8 cellular contexts compared by ENCODE assay signal in the genomic region with DNA sequence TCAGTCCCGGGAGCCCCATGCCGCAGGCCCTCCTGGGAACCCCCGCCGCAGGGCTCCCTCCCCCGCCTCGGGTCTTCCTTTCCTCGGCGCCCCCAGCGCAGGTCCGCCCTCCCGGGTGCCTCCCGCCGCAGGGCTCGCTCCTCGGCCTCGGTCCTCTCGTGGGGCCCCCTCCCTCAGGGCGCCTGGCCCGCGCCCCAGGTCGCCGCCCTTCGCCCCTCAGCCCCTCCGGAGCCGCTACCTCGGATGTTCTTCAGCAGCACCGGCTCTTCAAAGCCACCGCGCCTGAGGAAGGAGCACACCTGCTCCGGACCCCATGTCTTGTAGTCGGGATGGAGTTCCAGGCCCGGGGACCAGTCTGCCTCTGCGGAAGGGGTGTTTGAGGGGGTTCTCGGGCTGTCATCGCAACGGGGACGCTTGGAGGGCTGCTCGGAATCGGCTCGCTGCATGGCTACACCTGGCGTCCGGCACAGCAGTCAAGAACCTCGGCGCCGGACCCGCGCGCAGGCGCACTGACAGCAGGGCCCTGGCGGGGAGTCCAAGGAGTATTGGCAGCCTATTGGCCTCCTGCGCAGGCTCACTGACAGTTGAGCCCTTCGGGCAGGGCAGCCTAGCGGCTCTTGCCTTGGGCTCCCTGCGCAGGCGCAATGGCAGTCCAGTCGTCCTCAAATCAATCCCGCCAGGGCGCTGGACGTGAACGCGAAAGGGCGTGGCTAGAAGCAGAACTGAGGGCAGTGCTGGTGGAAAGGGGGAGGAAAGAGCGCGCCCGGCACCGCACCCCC. TPM values are rescaled to one million over a fixed set of nuclear protein-coding genes. Genes with fewer than 3 reads are reported as not detected.
DNase-seq lines count a peak whose midpoint lies in the region; ATAC-seq and TF ChIP-seq lines count a peak whose summit lies in the region.

Gene SAMHD1 (minus strand): TSS at position 511 of the 779 bp plus-strand sequence. CDS start 65 bp downstream, at position 446.

- H3K9me3 ChIP-seq in osteoblast (ENCODE audit: low read depth, low read length): no peaks in the 10 kb centered on the region
- no peaks in the 10 kb centered on the region for H3K9me3 ChIP-seq in thoracic aorta

- TF ChIP-seq CTCF in GM06990 (IDR thresholded peaks at IDR 0.05; ENCODE audit: insufficient read depth, low read length, poor library complexity, severe bottlenecking) (no peak), HFFc6 (IDR thresholded peaks at IDR 0.05) (no peak), osteoblast (IDR thresholded peaks at IDR 0.05; ENCODE audit: extremely low read depth, low read depth, low read length) (no peak), thoracic aorta (IDR thresholded peaks at IDR 0.05) (no peak)

- H3K27ac Mint-ChIP-seq in HFFc6: peak within 1 kb of the TSS; percentile 83
- peak within 1 kb of the TSS; percentile 94 to 98 for H3K27ac Mint-ChIP-seq in activated naive CD4-positive, alpha-beta T cell treated with anti-CD3 and anti-CD28 coated beads, Interleukin-2, amount 50 U/mL, for 72 hours

- peaks cover 7% of the 10 kb centered on the region for H3K79me2 ChIP-seq in osteoblast (ENCODE audit: insufficient read depth, low read length)

- H3K4me1 Mint-ChIP-seq in HFFc6 (ENCODE audit: low read depth): peaks cover 26% of the 10 kb centered on the region

- peak within 1 kb of the TSS; percentile 98 for H3K4me3 Mint-ChIP-seq in HFFc6

- peak within 1 kb of the TSS; percentile 89 for H3K4me2 ChIP-seq in osteoblast (ENCODE audit: insufficient read depth, low read length)

- H4K20me1 ChIP-seq in osteoblast (ENCODE audit: insufficient read depth, low read length): no peaks in the 10 kb centered on the region

- H3K27ac ChIP-seq in osteoblast (ENCODE audit: low read depth, low read length) (peak within 1 kb of the TSS; percentile 60), thoracic aorta (peak within 1 kb of the TSS; percentile 82 to 86)

- peak; percentile 98 for DNase-seq in GM06990 (ENCODE audit: extremely low read depth, insufficient read length)
- peak; percentile 98 for DNase-seq in HFFc6
- DNase-seq in NCI-H1092 (lab: John Stamatoyannopoulos, UW): peak; percentile 96
- DNase-seq in activated naive CD4-positive, alpha-beta T cell treated with anti-CD3 and anti-CD28 coated beads, Interleukin-2, amount 50 U/mL, for 72 hours (ENCODE audit: low spot score in 2 of 2): peak; percentile 92 to 99
- DNase-seq in glomerular visceral epithelial cell (ENCODE audit: extremely low spot score): peak; percentile 100
- DNase-seq in osteoblast (ENCODE audit: insufficient read length, low spot score, missing footprints): peak; percentile 99
- DNase-seq in thoracic aorta (ENCODE audit: low spot score): peak; percentile 88

- H3K4me3 ChIP-seq in GM06990 (replicated peaks; ENCODE audit: low read depth, low read length): peak within 1 kb of the TSS; percentile 93
- H3K4me3 ChIP-seq in osteoblast (ENCODE audit: insufficient read depth, low read length): peak within 1 kb of the TSS; percentile 100
- peak within 1 kb of the TSS; percentile 94 for H3K4me3 ChIP-seq in thoracic aorta

- no peaks in the 10 kb centered on the region for H3K36me3 ChIP-seq in GM06990 (ENCODE audit: control insufficient read depth, insufficient read depth, low read length)
- H3K36me3 ChIP-seq in osteoblast (ENCODE audit: insufficient read depth, low read length): no peaks in the 10 kb centered on the region
- H3K36me3 ChIP-seq in thoracic aorta: peaks cover under 1% of the 10 kb centered on the region

- H3K4me1 ChIP-seq in osteoblast (ENCODE audit: insufficient read depth, low read length) (peaks cover 3% of the 10 kb centered on the region), thoracic aorta (ENCODE audit: control insufficient read depth in 1 of 2, low read depth in 2 of 2) (peaks cover 11 to 12% of the 10 kb centered on the region in 2 donors)

- no peaks in the 10 kb centered on the region; the same call in 1 of the 2 replicates for H3K27me3 Mint-ChIP-seq in HFFc6 (ENCODE audit: insufficient read depth)

- no peaks in the 10 kb centered on the region for H3K9me3 Mint-ChIP-seq in HFFc6
- no peaks in the 10 kb centered on the region for H3K9me3 Mint-ChIP-seq in activated naive CD4-positive, alpha-beta T cell treated with anti-CD3 and anti-CD28 coated beads, Interleukin-2, amount 50 U/mL, for 72 hours

- H3K27me3 ChIP-seq in GM06990 (replicated peaks; ENCODE audit: control insufficient read depth, insufficient read depth, low read length) (no peaks in the 10 kb centered on the region), osteoblast (ENCODE audit: insufficient read depth, low read length) (no peaks in the 10 kb centered on the region), thoracic aorta (replicated peaks; ENCODE audit: insufficient read depth) (no peaks in the 10 kb centered on the region)

- ATAC-seq in SK-N-SH treated with all-trans-retinoic acid at 6 μM for 48 hours (peak; percentile 96), thoracic aorta (ENCODE audit: insufficient number of reproducible peaks, low FRiP score, low read depth) (peak; percentile 92)
- ATAC-seq in activated naive CD4-positive, alpha-beta T cell treated with anti-CD3 and anti-CD28 coated beads, Interleukin-2, amount 50 U/mL, for 72 hours: peak; percentile 95

- no peaks in the 10 kb centered on the region for H3K36me3 Mint-ChIP-seq in HFFc6 (ENCODE audit: low read depth)
- peaks cover 11 to 17% of the 10 kb centered on the region in 2 donors for H3K36me3 Mint-ChIP-seq in activated naive CD4-positive, alpha-beta T cell treated with anti-CD3 and anti-CD28 coated beads, Interleukin-2, amount 50 U/mL, for 72 hours

- peak within 1 kb of the TSS; percentile 100 for H2AFZ ChIP-seq in osteoblast (ENCODE audit: low read length)

TF ChIP-seq in SK-N-SH treated with all-trans-retinoic acid at 6 μM for 48 hours, 23 proteins besides CTCF, POLR2A, EP300 and RAD21:
- TF ChIP-seq ARNTL (CRISPR knock-in tag; IDR thresholded peaks at IDR 0.05; ENCODE audit: borderline replicate concordance, low read depth) (no peak), RARB (CRISPR knock-in tag; IDR thresholded peaks at IDR 0.05) (no peak), CSRNP3 (CRISPR knock-in tag; IDR thresholded peaks at IDR 0.05) (no peak), ZNF70 (CRISPR knock-in tag; IDR thresholded peaks at IDR 0.05) (no peak), ISL1 (CRISPR knock-in tag; IDR thresholded peaks at IDR 0.05) (no peak)

RNA-seq across cellular contexts. Expression of gene SAMHD1, which starts in this region (rescaled TPM):
- total RNA-seq in HFFc6 (2021; fragmentation: NEBNext Ultra II Directional; extraction: Animal tissue kit (Norgen Biotek cat#: 25700)): 10 to 100 TPM; 19.4 to 31.3 (median 23.8) TPM
- 10 to 100 TPM; 50.2 to 56.3 TPM for total RNA-seq in activated naive CD4-positive, alpha-beta T cell treated with anti-CD3 and anti-CD28 coated beads, Interleukin-2, amount 50 U/mL, for 72 hours
- 30.4 and 32.6 TPM in 2 replicates for total RNA-seq in osteoblast
- total RNA-seq in thoracic aorta: 100 to 1,000 TPM; 229 to 365 TPM

Comparison
In these comparisons a context has a peak if more than half of its experiments do, and no peak if none do; other contexts are left out.
1. Peak in every context shown above with its lines: DNase-seq, ATAC-seq, H3K4me3 ChIP-seq and H3K27ac ChIP-seq.